14 cellular contexts compared by ENCODE assay signal in the genomic region with DNA sequence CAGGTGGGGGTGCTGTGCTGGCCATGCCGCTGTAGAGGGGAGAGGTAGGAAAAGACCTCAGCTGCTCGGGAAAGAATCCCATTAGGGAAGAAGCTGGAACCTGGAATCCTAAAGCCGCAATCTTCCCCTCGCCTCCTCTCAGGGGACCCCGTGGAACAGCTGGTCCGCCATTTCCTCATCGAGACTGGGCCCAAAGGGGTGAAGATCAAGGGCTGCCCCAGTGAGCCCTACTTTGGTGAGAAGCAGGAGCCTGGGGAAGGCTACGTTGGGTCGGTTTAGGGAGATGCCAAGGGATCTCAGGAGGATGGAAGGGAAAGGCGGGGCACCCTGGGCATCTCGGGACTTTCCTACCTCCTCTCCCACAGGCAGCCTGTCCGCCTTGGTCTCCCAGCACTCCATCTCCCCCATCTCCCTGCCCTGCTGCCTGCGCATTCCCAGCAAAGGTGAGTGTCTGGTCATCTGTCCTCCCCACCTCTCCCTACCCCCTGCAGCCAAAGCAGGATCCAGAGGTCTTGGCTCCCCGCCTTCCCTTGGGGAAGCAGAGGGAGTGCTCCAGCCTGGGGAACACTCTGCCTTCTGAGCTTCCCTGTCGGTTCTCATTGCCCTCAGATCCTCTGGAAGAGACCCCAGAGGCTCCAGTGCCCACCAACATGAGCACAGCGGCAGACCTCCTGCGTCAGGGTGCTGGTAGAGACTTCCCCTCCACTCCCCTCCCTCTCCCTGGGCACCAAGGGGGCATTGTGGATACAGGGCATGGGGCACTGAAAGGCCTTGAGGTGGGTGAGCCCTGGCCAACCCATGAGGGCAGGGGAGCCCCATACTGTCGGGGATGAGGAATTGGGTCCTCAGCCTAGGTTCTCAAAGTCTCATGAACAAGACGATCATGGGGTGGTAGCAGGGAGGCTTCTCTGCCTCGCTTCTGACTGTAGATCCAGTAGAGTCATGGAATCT. TPM values are rescaled to one million over a fixed set of nuclear protein-coding genes. Genes with fewer than 3 reads are reported as not detected.
A peak's percentile ranks its signal among the peaks of the same experiment; 100 is the strongest.
DNase-seq lines count a peak whose midpoint lies in the region; ATAC-seq, FAIRE-seq and TF ChIP-seq lines count a peak whose summit lies in the region.
"Had no signal": no experiment of that assay in that cellular context is flagged by ENCODE, and none has a peak within 500 bp of the region (broad histone marks: within the 10 kb centered on the region; RNA-seq: fewer than 3 reads in every experiment).

No MANE protein-coding gene starts in this region.

- FAIRE-seq in H1 (lab: Jason Lieb, UNC) = no peak
- no peak for FAIRE-seq in frontal cortex (lab: Jason Lieb, UNC)
- FAIRE-seq: GM18507 had no signal

- no peak overlapping the region for H3K14ac ChIP-seq in H1 (ENCODE audit: insufficient read length)

- no peak overlapping the region for H3K27ac Mint-ChIP-seq in activated naive CD8-positive, alpha-beta T cell treated with anti-CD3 and anti-CD28 coated beads, Interleukin-2, amount 10 ng/mL, durations not matched to agents 7 days and 5 days
- H3K27ac Mint-ChIP-seq in activated naive CD8-positive, alpha-beta T cell treated with anti-CD3 and anti-CD28 coated beads for 36 hours = no peak overlapping the region
- H3K27ac Mint-ChIP-seq in nephron (peak overlapping the region in 2 of 3 experiments; percentile 58 to 80), type B pancreatic cell (peak overlapping the region; percentile 51)
- H3K27ac Mint-ChIP-seq: activated naive CD8-positive, alpha-beta T cell had no signal

- H3K56ac ChIP-seq in H1 (replicated peaks; ENCODE audit: insufficient read length, low read depth, low read length) = no peak overlapping the region

- ATAC-seq in activated naive CD8-positive, alpha-beta T cell treated with anti-CD3 and anti-CD28 coated beads, Interleukin-2, amount 10 ng/mL, durations not matched to agents 7 days and 5 days (ENCODE audit: low read depth) = no peak
- ATAC-seq in HG03039 (IDR thresholded peaks at IDR 0.05; ENCODE audit: unreplicated experiment) = no peak

- H3K27me3 Mint-ChIP-seq in activated naive CD8-positive, alpha-beta T cell treated with anti-CD3 and anti-CD28 coated beads, Interleukin-2, amount 10 ng/mL, durations not matched to agents 7 days and 5 days = peaks cover 1% of the 10 kb centered on the region
- H3K27me3 Mint-ChIP-seq in activated naive CD8-positive, alpha-beta T cell treated with anti-CD3 and anti-CD28 coated beads for 36 hours = no peaks in the 10 kb centered on the region
- no peaks in the 10 kb centered on the region for H3K27me3 Mint-ChIP-seq in nephron (ENCODE audit: low read depth)
- H3K27me3 Mint-ChIP-seq in type B pancreatic cell = no peaks in the 10 kb centered on the region
- H3K27me3 Mint-ChIP-seq: activated CD4-positive, alpha-beta memory T cell treated with anti-CD3 and anti-CD28 coated beads for 36 hours; activated naive CD8-positive, alpha-beta T cell had no signal

- no peak for TF ChIP-seq RAD21 in H1 (IDR thresholded peaks at IDR 0.05 in 1 of 2, conservative IDR thresholded peaks at IDR 0.05 in 1 of 2; ENCODE audit: low read depth in 2 of 2, low read length in 2 of 2)

- peaks cover 15% of the 10 kb centered on the region for H3K36me3 Mint-ChIP-seq in activated naive CD8-positive, alpha-beta T cell treated with anti-CD3 and anti-CD28 coated beads, Interleukin-2, amount 10 ng/mL, durations not matched to agents 7 days and 5 days
- H3K36me3 Mint-ChIP-seq in activated naive CD8-positive, alpha-beta T cell treated with anti-CD3 and anti-CD28 coated beads for 36 hours = peaks cover 12% of the 10 kb centered on the region
- H3K36me3 Mint-ChIP-seq in nephron (ENCODE audit: low read depth) (peaks cover 28% of the 10 kb centered on the region), type B pancreatic cell (peaks cover 3% of the 10 kb centered on the region)
- H3K36me3 Mint-ChIP-seq: activated naive CD8-positive, alpha-beta T cell had no signal

- no peak overlapping the region for H2AFZ ChIP-seq in H1 (ENCODE audit: low read length)

- no peaks in the 10 kb centered on the region for H3K79me1 ChIP-seq in H1 (ENCODE audit: low read depth, low read length)

- no peak overlapping the region for H4K91ac ChIP-seq in H1 (replicated peaks; ENCODE audit: insufficient read length, low read length)

- H3K23me2 ChIP-seq in H1 (ENCODE audit: low read depth, low read length) = no peaks in the 10 kb centered on the region

- POLR2A ChIA-PET in activated naive CD8-positive, alpha-beta T cell treated with anti-CD3 and anti-CD28 coated beads, Interleukin-2, amount 10 ng/mL, durations not matched to agents 7 days and 5 days (lab: Charles Lee) = interaction anchor here (0.9 kb wide), 1 partner anchor 17 kb away, joined by 4 read pairs; a partner anchor contains a TSS
- POLR2A ChIA-PET in H1 (lab: Charles Lee; ENCODE audit: partially characterized antibody) = interaction anchor here (0.6 to 5.9 kb wide), 14 partner anchors 8 to 244 kb away, joined by 3 to 26 read pairs (median 4); a partner anchor contains a TSS

- no peak overlapping the region for H3K4me3 Mint-ChIP-seq in activated naive CD8-positive, alpha-beta T cell treated with anti-CD3 and anti-CD28 coated beads, Interleukin-2, amount 10 ng/mL, durations not matched to agents 7 days and 5 days
- no peak overlapping the region for H3K4me3 Mint-ChIP-seq in activated naive CD8-positive, alpha-beta T cell treated with anti-CD3 and anti-CD28 coated beads for 36 hours
- H3K4me3 Mint-ChIP-seq in nephron (no peak overlapping the region), type B pancreatic cell (no peak overlapping the region)
- H3K4me3 Mint-ChIP-seq: activated CD4-positive, alpha-beta memory T cell treated with anti-CD3 and anti-CD28 coated beads for 36 hours; activated naive CD8-positive, alpha-beta T cell had no signal

- CTCF ChIA-PET in H1 (lab: Charles Lee; ENCODE audit: partially characterized antibody) = interaction anchor here (0.6 to 22.4 kb wide), 23 partner anchors 8 to 804 kb away, joined by 3 to 531 read pairs (median 4); a partner anchor contains a TSS

- WGBS in H1 (ENCODE audit: extremely low coverage in 1 of 2, insufficient coverage in 1 of 2, insufficient read length in 1 of 2, insufficient replicate concordance in 2 of 2, low coverage in 1 of 2, low lambda C conversion rate in 2 of 2, missing lambda C conversion rate in 1 of 2), 2 experiments = 84% methylated on average over 19 of the region's 20 CpGs; no CpG with 5 or more reads in 1 of the 2 experiments

- H3K4me3 ChIP-seq in H1 (ENCODE audit: extremely low read depth in 1 of 4, insufficient read depth in 2 of 4, low read depth in 3 of 4, low read length in 4 of 4) = no peak overlapping the region

- no peak overlapping the region for H3K4me2 ChIP-seq in H1 (ENCODE audit: insufficient read depth in 1 of 2, low read depth in 2 of 2, low read length in 2 of 2)

- TF ChIP-seq POLR2A in H1 (IDR thresholded peaks at IDR 0.05; ENCODE audit: control extremely low read depth in 1 of 2, low read depth in 2 of 2, low read length in 2 of 2) = no peak

- H2BK20ac ChIP-seq in H1 (ENCODE audit: low read length) = no peak overlapping the region; the same call in 1 of the 2 replicates

- H3K9me3 ChIP-seq in H1 (ENCODE audit: insufficient read depth in 2 of 2, low read depth in 1 of 2, low read length in 1 of 2) = no peaks in the 10 kb centered on the region

- no peak overlapping the region for H3K23ac ChIP-seq in H1 (ENCODE audit: insufficient read length)

- H2BK120ac ChIP-seq in H1 (replicated peaks; ENCODE audit: low read depth, low read length) = no peak overlapping the region

- H3K27me3 ChIP-seq in H1 (replicated peaks in 1 of 4; ENCODE audit: control insufficient read depth in 3 of 4, extremely low read depth in 1 of 4, insufficient read depth in 3 of 4, low read length in 3 of 4) = peaks cover 0 to 5% (median 2%) of the 10 kb centered on the region in 4 experiments; a peak in 3 of 7 replicates

- H4K5ac ChIP-seq in H1 (ENCODE audit: insufficient read length, low read depth, low read length) = no peak overlapping the region

- no peak overlapping the region; the same call in 1 of the 2 replicates for H3K27ac ChIP-seq in H1 (ENCODE audit: low read depth, low read length)
- H3K27ac ChIP-seq: HL-60 had no signal

- TF ChIP-seq CTCF in H1 (IDR thresholded peaks at IDR 0.05; ENCODE audit: control extremely low read depth in 1 of 3, insufficient read depth in 1 of 3, low read depth in 1 of 3, low read length in 3 of 3) (no peak), nephron (IDR thresholded peaks at IDR 0.05; ENCODE audit: unreplicated experiment in 3 of 3) (no peak), type B pancreatic cell (conservative IDR thresholded peaks at IDR 0.05) (no peak)

- no peak overlapping the region for H3K18ac ChIP-seq in H1 (ENCODE audit: extremely low read depth, low read length)

- H3K4me1 ChIP-seq in H1 (replicated peaks in 1 of 4; ENCODE audit: control insufficient read depth in 3 of 4, insufficient read depth in 4 of 4, low read length in 3 of 4) = peaks cover 0 to 7% (median 0%) of the 10 kb centered on the region in 4 experiments; a peak in 2 of 7 replicates

- no peak overlapping the region for H3K4ac ChIP-seq in H1 (replicated peaks; ENCODE audit: insufficient read length, low read depth, low read length)

- H3K9me3 Mint-ChIP-seq in activated naive CD8-positive, alpha-beta T cell treated with anti-CD3 and anti-CD28 coated beads, Interleukin-2, amount 10 ng/mL, durations not matched to agents 7 days and 5 days = no peaks in the 10 kb centered on the region
- H3K9me3 Mint-ChIP-seq in activated naive CD8-positive, alpha-beta T cell treated with anti-CD3 and anti-CD28 coated beads for 36 hours = no peaks in the 10 kb centered on the region
- H3K9me3 Mint-ChIP-seq in nephron (no peaks in the 10 kb centered on the region), type B pancreatic cell (no peaks in the 10 kb centered on the region)
- H3K9me3 Mint-ChIP-seq: activated CD4-positive, alpha-beta memory T cell treated with anti-CD3 and anti-CD28 coated beads for 36 hours had no signal

- peak overlapping the region; percentile 50; the same call in 1 of the 2 replicates for H2BK12ac ChIP-seq in H1 (ENCODE audit: low read depth, low read length)

- H2BK5ac ChIP-seq in H1 (ENCODE audit: low read depth, low read length) = no peak overlapping the region

- H2AK5ac ChIP-seq in H1 (ENCODE audit: low read depth, low read length) = no peak overlapping the region

- no peak overlapping the region for H4K8ac ChIP-seq in H1 (ENCODE audit: extremely low read depth, insufficient read depth, low read length)

- DNase-seq in activated naive CD8-positive, alpha-beta T cell treated with anti-CD3 and anti-CD28 coated beads, Interleukin-2, amount 10 ng/mL, durations not matched to agents 7 days and 5 days = peak; percentile 27
- DNase-seq in activated naive CD8-positive, alpha-beta T cell treated with anti-CD3 and anti-CD28 coated beads for 36 hours = no peak
- DNase-seq in H1 (ENCODE audit: low read depth in 1 of 2, low spot score in 2 of 2) = no peak
- DNase-seq in type B pancreatic cell (ENCODE audit: extremely low spot score, unreplicated experiment) = no peak
- no peak for DNase-seq in OCI-M1 (lab: John Stamatoyannopoulos, UW)
- no peak for DNase-seq in frontal cortex (ENCODE audit: low spot score in 2 of 2)
- DNase-seq: activated CD4-positive, alpha-beta memory T cell treated with anti-CD3 and anti-CD28 coated beads for 36 hours; hippocampal formation had no signal

- H4K20me1 ChIP-seq in H1 (replicated peaks in 1 of 2; ENCODE audit: control insufficient read depth in 1 of 2, insufficient read depth in 2 of 2, low read length in 2 of 2) = peaks cover 0 to 2% of the 10 kb centered on the region in 2 experiments

- no peaks in the 10 kb centered on the region for H3K36me3 ChIP-seq in H1 (ENCODE audit: control insufficient read depth in 2 of 4, insufficient read depth in 4 of 4, low read length in 3 of 4)

- peaks cover 6% of the 10 kb centered on the region for H3K4me1 Mint-ChIP-seq in activated naive CD8-positive, alpha-beta T cell treated with anti-CD3 and anti-CD28 coated beads, Interleukin-2, amount 10 ng/mL, durations not matched to agents 7 days and 5 days
- peaks cover 3% of the 10 kb centered on the region for H3K4me1 Mint-ChIP-seq in activated naive CD8-positive, alpha-beta T cell treated with anti-CD3 and anti-CD28 coated beads for 36 hours
- peaks cover 50% of the 10 kb centered on the region for H3K4me1 Mint-ChIP-seq in nephron
- H3K4me1 Mint-ChIP-seq in type B pancreatic cell (ENCODE audit: unreplicated experiment) = peaks cover 16% of the 10 kb centered on the region

- H3K79me2 ChIP-seq in H1 (ENCODE audit: control insufficient read depth in 1 of 2, insufficient read depth in 2 of 2, low read length in 2 of 2) = no peaks in the 10 kb centered on the region

- no peak for TF ChIP-seq EP300 in H1 (IDR thresholded peaks at IDR 0.05; ENCODE audit: borderline replicate concordance in 1 of 2, low read depth in 2 of 2, low read length in 2 of 2)

- no peak overlapping the region for H2BK15ac ChIP-seq in H1 (ENCODE audit: low read length)

- no peak overlapping the region for H3K9ac ChIP-seq in H1 (replicated peaks in 1 of 4; ENCODE audit: extremely low read depth in 1 of 4, low read depth in 3 of 4, low read length in 3 of 4)

RNA-seq across cellular contexts. Expression of a gene that starts 12.4 kb away (rescaled TPM):
- total RNA-seq in activated naive CD8-positive, alpha-beta T cell treated with anti-CD3 and anti-CD28 coated beads, Interleukin-2, amount 10 ng/mL, durations not matched to agents 7 days and 5 days = 1 to 10 TPM; 1.9 to 3.0 TPM
- 1 to 10 TPM; 1.5 to 2.6 TPM for total RNA-seq in activated naive CD8-positive, alpha-beta T cell treated with anti-CD3 and anti-CD28 coated beads for 36 hours
- 4.7 and 5.8 TPM in 2 replicates for total RNA-seq in H1 (2021; fragmentation: NEBNext Ultra II Directional; extraction: Animal tissue kit (Norgen Biotek cat#: 25700))
- 2.8 and 5.0 TPM in 2 replicates for polyA plus RNA-seq in H1 (2011; rRNA removed)
- polyA plus RNA-seq in H1 (2011; cell fraction: cytosol; rRNA removed) = 1.7 TPM
- 25.7 TPM for polyA plus RNA-seq in H1 (2011; cell fraction: nucleus; rRNA removed)
- polyA plus RNA-seq in H1 (2012, experiment 1 of 2) = 4.3 to 6.2 TPM (median 4.8 TPM) in 4 replicates
- polyA plus RNA-seq in H1 (2012, experiment 2 of 2) = 2.5 TPM
- 3.7 TPM for polyA plus RNA-seq in H1 (2013, experiment 1 of 2)
- polyA plus RNA-seq in H1 (2013, experiment 2 of 2) = 3.4 TPM
- 1.7 and 2.8 TPM in 2 replicates for polyA minus RNA-seq in H1 (2011; rRNA and poly(A)+ RNA removed)
- 10.8 TPM for polyA minus RNA-seq in H1 (2011; cell fraction: cytosol; rRNA and poly(A)+ RNA removed)
- 10.6 TPM for polyA minus RNA-seq in H1 (2011; cell fraction: nucleus; rRNA and poly(A)+ RNA removed)
- total RNA-seq in type B pancreatic cell (ENCODE audit: low replicate concordance) (3.5 and 21.8 TPM in 2 replicates), frontal cortex (11.4 TPM)

RNA-seq across cellular contexts. Expression of a gene that starts 16.9 kb away (rescaled TPM):
- total RNA-seq in activated naive CD8-positive, alpha-beta T cell treated with anti-CD3 and anti-CD28 coated beads, Interleukin-2, amount 10 ng/mL, durations not matched to agents 7 days and 5 days = 10 to 100 TPM; 34.4 to 37.8 TPM
- 10 to 100 TPM; 23.5 to 25.7 TPM for total RNA-seq in activated naive CD8-positive, alpha-beta T cell treated with anti-CD3 and anti-CD28 coated beads for 36 hours
- total RNA-seq in H1 (2021; fragmentation: NEBNext Ultra II Directional; extraction: Animal tissue kit (Norgen Biotek cat#: 25700)) = 6.6 and 6.8 TPM in 2 replicates
- 8.0 and 10.4 TPM in 2 replicates for polyA plus RNA-seq in H1 (2011; rRNA removed)
- polyA plus RNA-seq in H1 (2011; cell fraction: cytosol; rRNA removed) = 7.4 TPM
- polyA plus RNA-seq in H1 (2011; cell fraction: nucleus; rRNA removed) = 10.8 TPM
- polyA plus RNA-seq in H1 (2012, experiment 1 of 2) = 4.9 to 8.7 TPM (median 6.7 TPM) in 4 replicates
- 6.0 TPM for polyA plus RNA-seq in H1 (2012, experiment 2 of 2)
- 3.4 TPM for polyA plus RNA-seq in H1 (2013, experiment 1 of 2)
- polyA plus RNA-seq in H1 (2013, experiment 2 of 2) = 4.0 TPM
- 7.9 and 9.9 TPM in 2 replicates for polyA minus RNA-seq in H1 (2011; rRNA and poly(A)+ RNA removed)
- polyA minus RNA-seq in H1 (2011; cell fraction: cytosol; rRNA and poly(A)+ RNA removed) = 4.6 TPM
- 7.6 TPM for polyA minus RNA-seq in H1 (2011; cell fraction: nucleus; rRNA and poly(A)+ RNA removed)
- total RNA-seq in type B pancreatic cell (ENCODE audit: low replicate concordance) = 22.1 and 43.0 TPM in 2 replicates
- total RNA-seq in frontal cortex = 22.4 TPM

RNA-seq across cellular contexts. Expression of a gene that starts 35.2 kb away (rescaled TPM):
- 1 to 10 TPM; 2.0 to 2.3 TPM for total RNA-seq in activated naive CD8-positive, alpha-beta T cell treated with anti-CD3 and anti-CD28 coated beads, Interleukin-2, amount 10 ng/mL, durations not matched to agents 7 days and 5 days
- 1 to 10 TPM; 1.9 to 2.2 TPM for total RNA-seq in activated naive CD8-positive, alpha-beta T cell treated with anti-CD3 and anti-CD28 coated beads for 36 hours
- total RNA-seq in H1 (2021; fragmentation: NEBNext Ultra II Directional; extraction: Animal tissue kit (Norgen Biotek cat#: 25700)) = 13.7 and 16.4 TPM in 2 replicates
- 14.7 and 25.3 TPM in 2 replicates for polyA plus RNA-seq in H1 (2011; rRNA removed)
- polyA plus RNA-seq in H1 (2011; cell fraction: cytosol; rRNA removed) = 15.4 TPM
- polyA plus RNA-seq in H1 (2011; cell fraction: nucleus; rRNA removed) = 13.2 TPM
- polyA plus RNA-seq in H1 (2012, experiment 1 of 2) = 5.3 to 13.0 TPM (median 10.2 TPM) in 4 replicates
- 22.3 TPM for polyA plus RNA-seq in H1 (2012, experiment 2 of 2)
- polyA plus RNA-seq in H1 (2013, experiment 1 of 2) = 8.4 TPM
- 10.8 TPM for polyA plus RNA-seq in H1 (2013, experiment 2 of 2)
- polyA minus RNA-seq in H1 (2011; rRNA and poly(A)+ RNA removed) = 2.6 and 3.5 TPM in 2 replicates
- 2.9 TPM for polyA minus RNA-seq in H1 (2011; cell fraction: cytosol; rRNA and poly(A)+ RNA removed)
- 2.4 TPM for polyA minus RNA-seq in H1 (2011; cell fraction: nucleus; rRNA and poly(A)+ RNA removed)
- total RNA-seq in type B pancreatic cell (ENCODE audit: low replicate concordance) = 25.1 and 40.3 TPM in 2 replicates
- 9.0 TPM for total RNA-seq in frontal cortex

RNA-seq across cellular contexts. Expression of a gene that starts 41.0 kb away (rescaled TPM):
- total RNA-seq in activated naive CD8-positive, alpha-beta T cell treated with anti-CD3 and anti-CD28 coated beads, Interleukin-2, amount 10 ng/mL, durations not matched to agents 7 days and 5 days = 10 to 100 TPM in 1 of 2 experiments, 1 to 10 TPM in 1; 9.8 to 10.4 TPM
- 1 to 10 TPM; 3.1 to 3.8 TPM for total RNA-seq in activated naive CD8-positive, alpha-beta T cell treated with anti-CD3 and anti-CD28 coated beads for 36 hours
- not detected in 2 replicates for total RNA-seq in H1 (2021; fragmentation: NEBNext Ultra II Directional; extraction: Animal tissue kit (Norgen Biotek cat#: 25700))
- polyA plus RNA-seq in H1 (2011; rRNA removed) = 0.08 and 0.13 TPM in 2 replicates
- 0.12 TPM for polyA plus RNA-seq in H1 (2011; cell fraction: cytosol; rRNA removed)
- 0.21 TPM for polyA plus RNA-seq in H1 (2011; cell fraction: nucleus; rRNA removed)
- not detected in 4 replicates for polyA plus RNA-seq in H1 (2012, experiment 1 of 2)
- not detected for polyA plus RNA-seq in H1 (2012, experiment 2 of 2)
- 0.04 TPM for polyA plus RNA-seq in H1 (2013, experiment 1 of 2)
- polyA plus RNA-seq in H1 (2013, experiment 2 of 2) = not detected
- polyA minus RNA-seq in H1 (2011; rRNA and poly(A)+ RNA removed) = not detected in 2 replicates
- not detected for polyA minus RNA-seq in H1 (2011; cell fraction: cytosol; rRNA and poly(A)+ RNA removed)
- not detected for polyA minus RNA-seq in H1 (2011; cell fraction: nucleus; rRNA and poly(A)+ RNA removed)
- total RNA-seq in type B pancreatic cell (ENCODE audit: low replicate concordance) (0.97 and 1.9 TPM in 2 replicates), frontal cortex (under 0.01 TPM)
- total RNA-seq: Daoy had no signal

RNA-seq across cellular contexts. Expression of a gene that starts 56.0 kb away (rescaled TPM):
- 100 to 1,000 TPM; 439 to 448 TPM for total RNA-seq in activated naive CD8-positive, alpha-beta T cell treated with anti-CD3 and anti-CD28 coated beads, Interleukin-2, amount 10 ng/mL, durations not matched to agents 7 days and 5 days
- total RNA-seq in activated naive CD8-positive, alpha-beta T cell treated with anti-CD3 and anti-CD28 coated beads for 36 hours = 100 to 1,000 TPM; 704 to 720 TPM
- 811 and 816 TPM in 2 replicates for total RNA-seq in H1 (2021; fragmentation: NEBNext Ultra II Directional; extraction: Animal tissue kit (Norgen Biotek cat#: 25700))
- 269 and 307 TPM in 2 replicates for polyA plus RNA-seq in H1 (2011; rRNA removed)
- 530 TPM for polyA plus RNA-seq in H1 (2011; cell fraction: cytosol; rRNA removed)
- polyA plus RNA-seq in H1 (2011; cell fraction: nucleus; rRNA removed) = 680 TPM
- 514 to 624 TPM (median 554 TPM) in 4 replicates for polyA plus RNA-seq in H1 (2012, experiment 1 of 2)
- 45.7 TPM for polyA plus RNA-seq in H1 (2012, experiment 2 of 2)
- 453 TPM for polyA plus RNA-seq in H1 (2013, experiment 1 of 2)
- polyA plus RNA-seq in H1 (2013, experiment 2 of 2) = 431 TPM
- 939 and 1,134 TPM in 2 replicates for polyA minus RNA-seq in H1 (2011; rRNA and poly(A)+ RNA removed)
- 559 TPM for polyA minus RNA-seq in H1 (2011; cell fraction: cytosol; rRNA and poly(A)+ RNA removed)
- 516 TPM for polyA minus RNA-seq in H1 (2011; cell fraction: nucleus; rRNA and poly(A)+ RNA removed)
- total RNA-seq in type B pancreatic cell (ENCODE audit: low replicate concordance) (450 and 521 TPM in 2 replicates), frontal cortex (1,330 TPM)

Comparison
In these comparisons a context has a peak if more than half of its experiments do, and no peak if none do; other contexts are left out.
1. H3K27ac Mint-ChIP-seq: peak in nephron (2 of 3) and type B pancreatic cell (single experiment); none in activated naive CD8-positive, alpha-beta T cell treated with anti-CD3 and anti-CD28 coated beads, Interleukin-2, amount 10 ng/mL, durations not matched to agents 7 days and 5 days (single experiment) and activated naive CD8-positive, alpha-beta T cell treated with anti-CD3 and anti-CD28 coated beads for 36 hours (single experiment).